Comparison of ENCODE assay signal across 18 cellular contexts in the genomic region with DNA sequence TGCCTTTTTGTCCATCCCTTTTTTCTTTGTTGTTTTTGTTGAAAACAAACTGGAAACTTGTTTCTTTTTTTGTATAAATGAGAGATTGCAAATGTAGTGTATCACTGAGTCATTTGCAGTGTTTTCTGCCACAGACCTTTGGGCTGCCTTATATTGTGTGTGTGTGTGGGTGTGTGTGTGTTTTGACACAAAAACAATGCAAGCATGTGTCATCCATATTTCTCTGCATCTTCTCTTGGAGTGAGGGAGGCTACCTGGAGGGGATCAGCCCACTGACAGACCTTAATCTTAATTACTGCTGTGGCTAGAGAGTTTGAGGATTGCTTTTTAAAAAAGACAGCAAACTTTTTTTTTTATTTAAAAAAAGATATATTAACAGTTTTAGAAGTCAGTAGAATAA. TPM values are rescaled to one million over a fixed set of nuclear protein-coding genes. Genes with fewer than 3 reads are reported as not detected.
DNase-seq lines count a peak whose midpoint lies in the region; ATAC-seq and TF ChIP-seq lines count a peak whose summit lies in the region.
"Had no signal": no experiment of that assay in that cellular context is flagged by ENCODE, and none has a peak within 500 bp of the region (broad histone marks: within the 10 kb centered on the region; RNA-seq: fewer than 3 reads in every experiment).

No MANE protein-coding gene starts in this region.

- no peak overlapping the region for H3K27ac Mint-ChIP-seq in activated T-helper 17 cell treated with anti-CD3 and anti-CD28 coated beads, Interleukin-2, amount 50 U/mL, for 72 hours
- no peak overlapping the region for H3K27ac Mint-ChIP-seq in activated naive CD4-positive, alpha-beta T cell treated with anti-CD3 and anti-CD28 coated beads for 36 hours
- H3K27ac Mint-ChIP-seq: activated naive CD8-positive, alpha-beta T cell; dendritic cell treated with granulocyte-macrophage colony-stimulating factor and Interleukin-4, amounts not matched to agents 40 ng/mL and 50 ng/mL, for 4 days had no signal

- intact Hi-C loops in activated naive CD4-positive, alpha-beta T cell treated with anti-CD3 and anti-CD28 coated beads for 36 hours (cut with micrococcal nuclease): no loop called here

- peaks cover 35% of the 10 kb centered on the region for H3K27me3 Mint-ChIP-seq in activated T-helper 17 cell treated with anti-CD3 and anti-CD28 coated beads, Interleukin-2, amount 50 U/mL, for 72 hours
- peaks cover 43% of the 10 kb centered on the region for H3K27me3 Mint-ChIP-seq in activated naive CD4-positive, alpha-beta T cell treated with anti-CD3 and anti-CD28 coated beads for 36 hours (ENCODE audit: low read depth)

- H3K9me3 Mint-ChIP-seq in activated T-helper 17 cell treated with anti-CD3 and anti-CD28 coated beads, Interleukin-2, amount 50 U/mL, for 72 hours: no peaks in the 10 kb centered on the region
- H3K9me3 Mint-ChIP-seq in activated naive CD4-positive, alpha-beta T cell treated with anti-CD3 and anti-CD28 coated beads for 36 hours: no peaks in the 10 kb centered on the region
- H3K9me3 Mint-ChIP-seq: dendritic cell treated with granulocyte-macrophage colony-stimulating factor and Interleukin-4, amounts not matched to agents 40 ng/mL and 50 ng/mL, for 4 days had no signal

- peaks cover 35% of the 10 kb centered on the region for H3F3A ChIP-seq in smooth muscle cell (ENCODE audit: low read depth)

- H3K36me3 ChIP-seq in KMS-11 (ENCODE audit: insufficient read depth): peaks cover 4% of the 10 kb centered on the region
- H3K36me3 ChIP-seq in smooth muscle cell (ENCODE audit: low read depth): no peaks in the 10 kb centered on the region

- TF ChIP-seq CTCF in KMS-11 (conservative IDR thresholded peaks at IDR 0.05; ENCODE audit: low read depth, low read length) (no peak), foreskin fibroblast (IDR thresholded peaks at IDR 0.05; ENCODE audit: low read depth, low read length) (no peak), smooth muscle cell (IDR thresholded peaks at IDR 0.05; ENCODE audit: borderline replicate concordance, insufficient read depth, poor library complexity, severe bottlenecking) (no peak)

- H3K27me3 ChIP-seq in KMS-11 (ENCODE audit: insufficient read depth, low read depth): no peaks in the 10 kb centered on the region
- H3K27me3 ChIP-seq in smooth muscle cell (ENCODE audit: low read depth): no peaks in the 10 kb centered on the region
- H3K27me3 ChIP-seq: foreskin keratinocyte had no signal

- H4K20me1 ChIP-seq in KMS-11 (ENCODE audit: insufficient read depth) (no peaks in the 10 kb centered on the region), smooth muscle cell (ENCODE audit: low read depth) (peaks cover 45% of the 10 kb centered on the region)

- H3K27ac ChIP-seq in KMS-11 (no peak overlapping the region), smooth muscle cell (ENCODE audit: low read depth) (peak overlapping the region; percentile 88)
- H3K27ac ChIP-seq: foreskin keratinocyte, parathyroid adenoma had no signal

- peak overlapping the region; percentile 62 for H3K4me2 ChIP-seq in KMS-11
- H3K4me2 ChIP-seq in smooth muscle cell: peak overlapping the region; percentile 59

- H3K79me2 ChIP-seq in KMS-11 (ENCODE audit: insufficient read depth, low read depth) (0 out of 2 replicates have a peak, but pooled peaks cover 5% of the 10 kb centered on the region), smooth muscle cell (ENCODE audit: low read depth) (peaks cover 27% of the 10 kb centered on the region)
- H3K79me2 ChIP-seq: parathyroid adenoma had no signal

- no peak overlapping the region for H3K9ac ChIP-seq in KMS-11
- peak overlapping the region; percentile 57 for H3K9ac ChIP-seq in smooth muscle cell (ENCODE audit: low read depth)
- H3K9ac ChIP-seq: parathyroid adenoma had no signal

- DNase-seq in foreskin fibroblast: peak; percentile 35 to 63
- no peak for DNase-seq in smooth muscle cell (lab: John Stamatoyannopoulos, UW; ENCODE audit: unreplicated experiment)
- no peak for DNase-seq in T-helper 1 cell
- DNase-seq in activated naive CD4-positive, alpha-beta T cell treated with anti-CD3 and anti-CD28 coated beads for 36 hours: no peak
- DNase-seq: activated CD4-positive, CD25-positive, alpha-beta regulatory T cell treated with anti-CD3 and anti-CD28 coated beads, Interleukin-2, amount 50 U/mL, for 72 hours; activated CD8-positive, alpha-beta memory T cell treated with anti-CD3 and anti-CD28 coated beads, Interleukin-2, amount 50 U/mL, for 48 hours; NCI-H1105; stimulated activated CD4-positive, alpha-beta T cell treated with anti-CD3 and anti-CD28 coated beads, Interleukin-2, amount 100 ng/mL, for 24 hours; stimulated activated CD8-positive, alpha-beta memory T cell treated with anti-CD3 and anti-CD28 coated beads, Interleukin-4, amount 100 ng/mL, for 48 hours had no signal

- no peak overlapping the region for H3K4me3 Mint-ChIP-seq in activated T-helper 17 cell treated with anti-CD3 and anti-CD28 coated beads, Interleukin-2, amount 50 U/mL, for 72 hours
- no peak overlapping the region for H3K4me3 Mint-ChIP-seq in activated naive CD4-positive, alpha-beta T cell treated with anti-CD3 and anti-CD28 coated beads for 36 hours
- H3K4me3 Mint-ChIP-seq: activated naive CD8-positive, alpha-beta T cell; dendritic cell treated with granulocyte-macrophage colony-stimulating factor and Interleukin-4, amounts not matched to agents 40 ng/mL and 50 ng/mL, for 4 days had no signal

- peaks cover 4% of the 10 kb centered on the region for H3K4me1 Mint-ChIP-seq in activated T-helper 17 cell treated with anti-CD3 and anti-CD28 coated beads, Interleukin-2, amount 50 U/mL, for 72 hours
- peaks cover 8% of the 10 kb centered on the region for H3K4me1 Mint-ChIP-seq in activated naive CD4-positive, alpha-beta T cell treated with anti-CD3 and anti-CD28 coated beads for 36 hours (ENCODE audit: low read depth)

- peak; percentile 18 for ATAC-seq in activated T-helper 17 cell treated with anti-CD3 and anti-CD28 coated beads, Interleukin-2, amount 50 U/mL, for 72 hours (replicated peaks)
- ATAC-seq in GM21529 (IDR thresholded peaks at IDR 0.05; ENCODE audit: unreplicated experiment): no peak

- H3K4me3 ChIP-seq in KMS-11 (IDR thresholded peaks at IDR 0.05; ENCODE audit: insufficient read depth, low read depth, low read length) (no peak overlapping the region), foreskin fibroblast (ENCODE audit: low read depth in 1 of 2, low read length in 2 of 2) (no peak overlapping the region), smooth muscle cell (peak overlapping the region; percentile 37)

- no peaks in the 10 kb centered on the region for H3K9me3 ChIP-seq in smooth muscle cell (replicated peaks; ENCODE audit: low read depth)

- H2AFZ ChIP-seq in KMS-11 (ENCODE audit: low read depth) (no peak overlapping the region), smooth muscle cell (ENCODE audit: low read depth) (no peak overlapping the region)
- H2AFZ ChIP-seq: parathyroid adenoma had no signal

- H3K36me3 Mint-ChIP-seq in activated T-helper 17 cell treated with anti-CD3 and anti-CD28 coated beads, Interleukin-2, amount 50 U/mL, for 72 hours (ENCODE audit: low read depth): no peaks in the 10 kb centered on the region
- H3K36me3 Mint-ChIP-seq in activated naive CD4-positive, alpha-beta T cell treated with anti-CD3 and anti-CD28 coated beads for 36 hours (ENCODE audit: low read depth): no peaks in the 10 kb centered on the region
- H3K36me3 Mint-ChIP-seq: activated naive CD8-positive, alpha-beta T cell had no signal

- H3K4me1 ChIP-seq in KMS-11 (ENCODE audit: low read depth, poor library complexity, severe bottlenecking) (peaks cover 28% of the 10 kb centered on the region), smooth muscle cell (ENCODE audit: low read depth) (peaks cover 37% of the 10 kb centered on the region)
- H3K4me1 ChIP-seq: parathyroid adenoma had no signal

- CTCF ChIA-PET in activated naive CD4-positive, alpha-beta T cell treated with anti-CD3 and anti-CD28 coated beads for 36 hours (lab: Charles Lee): no interaction called here

RNA-seq across cellular contexts. Expression of gene SOX9, which starts 4.9 kb away (rescaled TPM):
- total RNA-seq in activated T-helper 17 cell treated with anti-CD3 and anti-CD28 coated beads, Interleukin-2, amount 50 U/mL, for 72 hours: not detected
- 16.6 and 26.6 TPM in 2 replicates for total RNA-seq in smooth muscle cell
- 19.8 and 46.4 TPM in 2 replicates for polyA plus RNA-seq in smooth muscle cell
- total RNA-seq in activated naive CD4-positive, alpha-beta T cell treated with anti-CD3 and anti-CD28 coated beads for 36 hours: not detected
- total RNA-seq: mononuclear cell; T-helper 1 cell treated with Interleukin-12 subunit alpha and Interleukin-12 subunit beta and Interleukin-4 antibody, amounts not matched to agents 30 ng/mL and 1 ng/mL, for 36 hours had no signal

Comparison
In these comparisons a context has a peak if more than half of its experiments do, and no peak if none do; other contexts are left out.
1. DNase-seq: peak in foreskin fibroblast (2 of 2); none in smooth muscle cell (single experiment), T-helper 1 cell (0 of 5) and activated naive CD4-positive, alpha-beta T cell treated with anti-CD3 and anti-CD28 coated beads for 36 hours (single experiment).
2. RNA of gene SOX9, which starts 4.9 kb away (total RNA-seq): 16.6 to 26.6 TPM in smooth muscle cell; not detected in activated T-helper 17 cell treated with anti-CD3 and anti-CD28 coated beads, Interleukin-2, amount 50 U/mL, for 72 hours and not detected in activated naive CD4-positive, alpha-beta T cell treated with anti-CD3 and anti-CD28 coated beads for 36 hours; every median in the first group is over 10 times any median in the second.